In genomic region chr6:32192608-32193039, GRCh38 we compare ENCODE assay signal across 8 cellular contexts. TPM values are rescaled to one million over a fixed set of nuclear protein-coding genes. Genes with fewer than 3 reads are reported as not detected.
A peak's percentile ranks its signal among the peaks of the same experiment; 100 is the strongest.
DNase-seq lines count a peak whose midpoint lies in the region; ATAC-seq, FAIRE-seq and TF ChIP-seq lines count a peak whose summit lies in the region.

TSS of gene GPSM3 (minus strand) at chr6:32192643. CDS start at chr6:32192513, 130 bp downstream.

- H3K79me2 ChIP-seq in osteoblast (ENCODE audit: insufficient read depth, low read length) = peaks cover 16% of the 10 kb centered on the region

- ATAC-seq in HG03565 (IDR thresholded peaks at IDR 0.05; ENCODE audit: unreplicated experiment) = no peak

- H3K4me1 Mint-ChIP-seq in Calu3 (ENCODE audit: low read depth, unreplicated experiment) = peaks cover 43% of the 10 kb centered on the region

- peak in 1 of 4 donors; percentile 46 for TF ChIP-seq POLR2A in esophagus squamous epithelium (IDR thresholded peaks at IDR 0.05)

- no TSS peak for BruUV-seq in Calu3 (replicated peaks; lab: Mats Ljungman, UMichigan)

- H3K27ac ChIP-seq in esophagus squamous epithelium (peak within 1 kb of the TSS; percentile 95 to 99 (median 98)), osteoblast (ENCODE audit: low read depth, low read length) (no peak within 1 kb of the TSS)

- H3K4me3 Mint-ChIP-seq in Calu3 (ENCODE audit: low read depth, unreplicated experiment) = peak within 1 kb of the TSS; percentile 80

- H4K20me1 ChIP-seq in osteoblast (ENCODE audit: insufficient read depth, low read length) = no peaks in the 10 kb centered on the region

- no peaks in the 10 kb centered on the region for H3K27me3 Mint-ChIP-seq in Calu3 (ENCODE audit: unreplicated experiment)

- intact Hi-C loops in Calu3 (cut with micrococcal nuclease; ENCODE audit: unreplicated experiment) = loop anchor here (10.0 kb wide), 1 partner anchor 248 kb away; the partner anchor contains the start of gene CFB
- intact Hi-C loops in esophagus squamous epithelium (cut with DNase I) = no loop called here

- H3K27ac Mint-ChIP-seq in Calu3 (ENCODE audit: unreplicated experiment) = peak within 1 kb of the TSS; percentile 54

- peak; percentile 46 for DNase-seq in Calu3
- peak; percentile 75 for DNase-seq in MV-4-11 (lab: John Stamatoyannopoulos, UW)
- no peak for DNase-seq in esophagus squamous epithelium (lab: John Stamatoyannopoulos, UW)
- peak; percentile 74 for DNase-seq in osteoblast (ENCODE audit: insufficient read length, low spot score, missing footprints)
- DNase-seq in HTR-8/SVneo (ENCODE audit: insufficient read length, low spot score) = no peak
- no peak for DNase-seq in HEK293T (ENCODE audit: extremely low spot score)

- peak within 1 kb of the TSS; percentile 14 to 88 (median 60) for H3K4me3 ChIP-seq in esophagus squamous epithelium
- peak within 1 kb of the TSS; percentile 45 for H3K4me3 ChIP-seq in osteoblast (ENCODE audit: insufficient read depth, low read length)

- CTCF ChIA-PET in Calu3 (lab: Charles Lee) = interaction anchor here (0.7 kb wide), 1 partner anchor 337 kb away, joined by 3 read pairs; no protein-coding TSS in a partner anchor
- CTCF ChIA-PET in activated CD8-positive, alpha-beta memory T cell treated with anti-CD3 and anti-CD28 coated beads for 36 hours (lab: Charles Lee) = interaction anchor here (1.3 to 1.9 kb wide), 2 partner anchors 14 to 72 kb away, joined by 3 to 7 read pairs; partner anchors contain the start of gene RNF5
- CTCF ChIA-PET in HEK293T (lab: Yijun Ruan, JAX) = interaction anchor here (1.3 kb wide), 1 partner anchor 74 kb away, joined by 3 read pairs; no protein-coding TSS in a partner anchor

- FAIRE-seq in HTR-8/SVneo (lab: Jason Lieb, UNC) = no peak

- POLR2A ChIA-PET in activated CD8-positive, alpha-beta memory T cell treated with anti-CD3 and anti-CD28 coated beads for 36 hours (lab: Charles Lee) = interaction anchor here (1.3 to 1.8 kb wide), 2 partner anchors 14 to 16 kb away, joined by 4 to 7 read pairs; no protein-coding TSS in a partner anchor
- POLR2A ChIA-PET in HEK293T (lab: Yijun Ruan, JAX) = interaction anchor here (0.9 to 11.7 kb wide), 2 partner anchors 15 to 40 kb away, joined by 4 to 153 read pairs; partner anchors contain the start of genes AGPAT1, PRRT1 and RNF5

- H3K36me3 Mint-ChIP-seq in Calu3 (ENCODE audit: insufficient read depth, unreplicated experiment) = peaks cover 69% of the 10 kb centered on the region

- H3K4me2 ChIP-seq in osteoblast (ENCODE audit: insufficient read depth, low read length) = peak within 1 kb of the TSS; percentile 61

- no peaks in the 10 kb centered on the region for H3K9me3 ChIP-seq in esophagus squamous epithelium
- H3K9me3 ChIP-seq in osteoblast (ENCODE audit: low read depth, low read length) = no peaks in the 10 kb centered on the region

- H3K27me3 ChIP-seq in esophagus squamous epithelium (no peaks in the 10 kb centered on the region), osteoblast (ENCODE audit: insufficient read depth, low read length) (no peaks in the 10 kb centered on the region)

- peak within 1 kb of the TSS; percentile 81 for H2AFZ ChIP-seq in osteoblast (ENCODE audit: low read length)

- H3K4me1 ChIP-seq in esophagus squamous epithelium (peaks cover 22 to 87% (median 44%) of the 10 kb centered on the region in 3 donors), osteoblast (ENCODE audit: insufficient read depth, low read length) (peaks cover 32% of the 10 kb centered on the region)

- H3K36me3 ChIP-seq in esophagus squamous epithelium = peaks cover 0 to 7% (median 2%) of the 10 kb centered on the region in 3 donors
- peaks cover 4% of the 10 kb centered on the region for H3K36me3 ChIP-seq in osteoblast (ENCODE audit: insufficient read depth, low read length)

- 21 to 26% methylated on average over 4 to 5 of the region's 5 CpGs for WGBS in esophagus squamous epithelium, 2 donors

- no peaks in the 10 kb centered on the region for H3K9me3 Mint-ChIP-seq in Calu3 (ENCODE audit: low read depth, unreplicated experiment)

- TF ChIP-seq CTCF in Calu3 (IDR thresholded peaks at IDR 0.05; ENCODE audit: unreplicated experiment) (no peak), esophagus squamous epithelium (IDR thresholded peaks at IDR 0.05) (no peak), osteoblast (IDR thresholded peaks at IDR 0.05; ENCODE audit: extremely low read depth, low read depth, low read length) (no peak)

TF ChIP-seq in HEK293T, 16 proteins besides CTCF, POLR2A, EP300 and RAD21:
- TF ChIP-seq ELF4 (IDR thresholded peaks at IDR 0.05) (no peak), FOXK2 (IDR thresholded peaks at IDR 0.05) (no peak), L3MBTL2 (conservative IDR thresholded peaks at IDR 0.05) (no peak), HDGF (IDR thresholded peaks at IDR 0.05; ENCODE audit: borderline replicate concordance) (no peak), CTBP1 (IDR thresholded peaks at IDR 0.05; ENCODE audit: borderline replicate concordance) (no peak)
- TF ChIP-seq, protein P1, sequence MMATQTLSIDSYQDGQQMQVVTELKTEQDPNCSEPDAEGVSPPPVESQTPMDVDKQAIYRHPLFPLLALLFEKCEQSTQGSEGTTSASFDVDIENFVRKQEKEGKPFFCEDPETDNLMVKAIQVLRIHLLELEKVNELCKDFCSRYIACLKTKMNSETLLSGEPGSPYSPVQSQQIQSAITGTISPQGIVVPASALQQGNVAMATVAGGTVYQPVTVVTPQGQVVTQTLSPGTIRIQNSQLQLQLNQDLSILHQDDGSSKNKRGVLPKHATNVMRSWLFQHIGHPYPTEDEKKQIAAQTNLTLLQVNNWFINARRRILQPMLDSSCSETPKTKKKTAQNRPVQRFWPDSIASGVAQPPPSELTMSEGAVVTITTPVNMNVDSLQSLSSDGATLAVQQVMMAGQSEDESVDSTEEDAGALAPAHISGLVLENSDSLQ (IDR thresholded peaks at IDR 0.05) = no peak

RNA-seq across cellular contexts. Expression of gene GPSM3, which starts in this region (rescaled TPM):
- total RNA-seq in Calu3 (2022) (6.2 and 6.3 TPM in 2 replicates), esophagus squamous epithelium (10 to 100 TPM in 2 of 4 donors, 1 to 10 TPM in 2; 1.6 to 14.1 (median 6.5) TPM), osteoblast (0.88 and 1.1 TPM in 2 replicates)
- 10 to 100 TPM; 69.4 to 73.0 TPM for total RNA-seq in activated CD8-positive, alpha-beta memory T cell treated with anti-CD3 and anti-CD28 coated beads for 36 hours

Comparison
In these comparisons a context has a peak if more than half of its experiments do, and no peak if none do; other contexts are left out.
1. DNase-seq: peak in Calu3 (single experiment), MV-4-11 (single experiment) and osteoblast (single experiment); none in esophagus squamous epithelium (single experiment), HTR-8/SVneo (single experiment) and HEK293T (single experiment).